Comparison of ENCODE assay signal across 11 cellular contexts in the genomic region with DNA sequence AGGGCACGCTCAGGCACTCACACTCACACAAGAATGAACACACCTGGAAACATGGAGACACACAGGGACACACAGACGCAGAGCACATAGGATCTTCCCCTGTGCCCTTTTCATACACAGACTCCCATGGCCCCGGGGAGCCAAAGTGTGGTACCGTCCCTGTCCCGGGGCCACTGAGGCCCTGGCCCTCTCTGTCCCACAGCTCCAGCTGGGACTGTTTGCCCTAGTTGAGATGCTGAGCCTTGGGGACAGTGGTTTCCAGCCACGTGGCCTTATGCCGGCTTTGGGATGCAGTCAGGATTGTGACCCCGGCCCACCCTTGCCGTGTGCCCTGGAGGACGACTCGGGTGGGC.
DNase-seq lines count a peak whose midpoint lies in the region; ATAC-seq and TF ChIP-seq lines count a peak whose summit lies in the region.
"Had no signal": no experiment of that assay in that cellular context is flagged by ENCODE, and none has a peak within 500 bp of the region (broad histone marks: within the 10 kb centered on the region; RNA-seq: fewer than 3 reads in every experiment).

No MANE protein-coding gene starts in this region.

- TF ChIP-seq RAD21 in SK-N-SH (IDR thresholded peaks at IDR 0.05; ENCODE audit: low read length) = no peak

- peak overlapping the region; percentile 74; the same call in 1 of the 2 replicates for H3K4me2 ChIP-seq in SK-N-SH

- no peaks in the 10 kb centered on the region for H3K9me3 ChIP-seq in SK-N-SH
- no peaks in the 10 kb centered on the region for H3K9me3 ChIP-seq in ascending aorta
- H3K9me3 ChIP-seq in tibial artery = no peaks in the 10 kb centered on the region

- TF ChIP-seq EP300 in SK-N-SH (IDR thresholded peaks at IDR 0.05; ENCODE audit: borderline replicate concordance in 1 of 2, low read depth in 1 of 2, low read length in 1 of 2) = no peak

- H3K4me3 ChIP-seq in SK-N-SH (ENCODE audit: low read depth in 2 of 2, low read length in 1 of 2) = no peak overlapping the region
- H3K4me3 ChIP-seq in ascending aorta = no peak overlapping the region
- no peak overlapping the region for H3K4me3 ChIP-seq in tibial artery
- H3K4me3 ChIP-seq: SK-N-MC had no signal

- H3K9me2 ChIP-seq in SK-N-SH = no peaks in the 10 kb centered on the region

- no peaks in the 10 kb centered on the region for H3K27me3 ChIP-seq in SK-N-SH (ENCODE audit: insufficient read depth)
- H3K27me3 ChIP-seq in ascending aorta = no peaks in the 10 kb centered on the region
- no peaks in the 10 kb centered on the region for H3K27me3 ChIP-seq in layer of hippocampus (ENCODE audit: control insufficient read depth, insufficient read depth, low read length)
- H3K27me3 ChIP-seq in tibial artery = no peaks in the 10 kb centered on the region

- POLR2A ChIA-PET in SK-N-SH (lab: Yijun Ruan, JAX) = no interaction called here

- H2AFZ ChIP-seq in SK-N-SH (ENCODE audit: low read depth) = no peak overlapping the region

- no peak overlapping the region for H3K9ac ChIP-seq in SK-N-SH

- TF ChIP-seq CTCF in SK-N-SH (IDR thresholded peaks at IDR 0.05) (no peak), ascending aorta (IDR thresholded peaks at IDR 0.05) (no peak), tibial artery (IDR thresholded peaks at IDR 0.05) (no peak)

- H3K27ac ChIP-seq in SK-N-SH (ENCODE audit: low read depth in 2 of 2, low read length in 1 of 2) (peak overlapping the region; percentile 43 to 59; a peak in 2 of 4 replicates), ascending aorta (peak overlapping the region; percentile 86 to 93), layer of hippocampus (ENCODE audit: low read depth, low read length) (peak overlapping the region; percentile 69), tibial artery (peak overlapping the region; percentile 88 to 91)
- H3K27ac ChIP-seq: 22Rv1, SK-N-MC, VCaP had no signal

- DNase-seq in SK-N-SH (no peak), ascending aorta (ENCODE audit: low spot score in 2 of 2) (no peak), tibial artery (no peak), NCI-H1436 treated with DMSO at 0.1 percent for 48 hours (lab: John Stamatoyannopoulos, UW) (no peak), GDM1 (lab: John Stamatoyannopoulos, UW) (no peak), occipital lobe (lab: John Stamatoyannopoulos, UW) (no peak)

- H3K79me2 ChIP-seq in SK-N-SH (ENCODE audit: insufficient read depth) = no peaks in the 10 kb centered on the region

- H3K36me3 ChIP-seq in SK-N-SH (replicated peaks in 1 of 2; ENCODE audit: control insufficient read depth in 1 of 2, insufficient read depth in 2 of 2, low read length in 1 of 2) (peaks cover 3 to 37% of the 10 kb centered on the region in 2 experiments), ascending aorta (peaks cover 30 to 68% of the 10 kb centered on the region in 2 donors), tibial artery (peaks cover 9 to 58% (median 58%) of the 10 kb centered on the region in 3 donors)

- CTCF ChIA-PET in SK-N-SH (lab: Yijun Ruan, JAX) = interaction anchor here (0.6 to 25.8 kb wide), 4 partner anchors 39 to 323 kb away, joined by 4 to 587 read pairs (median 32); a partner anchor contains a TSS

- H3K4me1 ChIP-seq in SK-N-SH (ENCODE audit: control insufficient read depth in 1 of 2, insufficient read depth in 2 of 2, low read depth in 1 of 2, low read length in 1 of 2) (peaks cover 6 to 14% of the 10 kb centered on the region in 2 experiments; a peak in 3 of 4 replicates), ascending aorta (peaks cover 7 to 44% of the 10 kb centered on the region in 2 donors), tibial artery (peaks cover 3 to 61% (median 48%) of the 10 kb centered on the region in 4 donors)

- intact Hi-C loops in ascending aorta (cut with DNase I) (loop anchor here (1.0 to 10.0 kb wide), 3 partner anchors 103 to 244 kb away; no protein-coding TSS in a partner anchor), tibial artery (cut with DNase I; ENCODE audit: low total_unique reads) (no loop called here)

- H3F3A ChIP-seq in SK-N-SH (replicated peaks; ENCODE audit: insufficient read depth) = peaks cover 5% of the 10 kb centered on the region

- ATAC-seq in SK-N-SH treated with all-trans-retinoic acid at 6 μM for 48 hours = no peak

- 0 out of 2 replicates have a peak, but pooled peaks cover 3% of the 10 kb centered on the region for H4K20me1 ChIP-seq in SK-N-SH (ENCODE audit: insufficient read depth)

- WGBS in SK-N-SH (ENCODE audit: low lambda C conversion rate) = 93% methylated on average over 5 of the region's 11 CpGs

TF ChIP-seq in SK-N-SH, 30 proteins besides CTCF, POLR2A, EP300 and RAD21 (continues in another document):
- TF ChIP-seq RFX5 (IDR thresholded peaks at IDR 0.05; ENCODE audit: low read length) (no peak), YY1 (IDR thresholded peaks at IDR 0.05; ENCODE audit: low read depth) (no peak), JUND (IDR thresholded peaks at IDR 0.05) (no peak), SMC3 (IDR thresholded peaks at IDR 0.05; ENCODE audit: low read depth, low read length) (no peak), GABPA (IDR thresholded peaks at IDR 0.05; ENCODE audit: low read depth) (no peak), FOXM1 (IDR thresholded peaks at IDR 0.05; ENCODE audit: low read depth) (no peak), TEAD4 (IDR thresholded peaks at IDR 0.05; ENCODE audit: borderline replicate concordance, insufficient read depth) (no peak), FOXJ3 (CRISPR knock-in tag; IDR thresholded peaks at IDR 0.05) (no peak), FOSL2 (IDR thresholded peaks at IDR 0.05; ENCODE audit: borderline replicate concordance, low read depth) (no peak), ELF1 (IDR thresholded peaks at IDR 0.05) (no peak), TCF12 (IDR thresholded peaks at IDR 0.05) (no peak), TAF1 (IDR thresholded peaks at IDR 0.05; ENCODE audit: borderline replicate concordance, low read depth, low read length) (no peak), NRF1 (IDR thresholded peaks at IDR 0.05; ENCODE audit: low read depth, low read length) (no peak), SIN3A (IDR thresholded peaks at IDR 0.05; ENCODE audit: borderline replicate concordance, low read depth, low read length) (no peak), RXRA (IDR thresholded peaks at IDR 0.05; ENCODE audit: borderline replicate concordance, low read depth) (no peak)
- TF ChIP-seq, protein P1, sequence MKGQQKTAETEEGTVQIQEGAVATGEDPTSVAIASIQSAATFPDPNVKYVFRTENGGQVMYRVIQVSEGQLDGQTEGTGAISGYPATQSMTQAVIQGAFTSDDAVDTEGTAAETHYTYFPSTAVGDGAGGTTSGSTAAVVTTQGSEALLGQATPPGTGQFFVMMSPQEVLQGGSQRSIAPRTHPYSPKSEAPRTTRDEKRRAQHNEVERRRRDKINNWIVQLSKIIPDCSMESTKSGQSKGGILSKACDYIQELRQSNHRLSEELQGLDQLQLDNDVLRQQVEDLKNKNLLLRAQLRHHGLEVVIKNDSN (IDR thresholded peaks at IDR 0.05; ENCODE audit: borderline replicate concordance, low read depth) = no peak
- TF ChIP-seq, protein P2, sequence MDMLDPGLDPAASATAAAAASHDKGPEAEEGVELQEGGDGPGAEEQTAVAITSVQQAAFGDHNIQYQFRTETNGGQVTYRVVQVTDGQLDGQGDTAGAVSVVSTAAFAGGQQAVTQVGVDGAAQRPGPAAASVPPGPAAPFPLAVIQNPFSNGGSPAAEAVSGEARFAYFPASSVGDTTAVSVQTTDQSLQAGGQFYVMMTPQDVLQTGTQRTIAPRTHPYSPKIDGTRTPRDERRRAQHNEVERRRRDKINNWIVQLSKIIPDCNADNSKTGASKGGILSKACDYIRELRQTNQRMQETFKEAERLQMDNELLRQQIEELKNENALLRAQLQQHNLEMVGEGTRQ (IDR thresholded peaks at IDR 0.05; ENCODE audit: borderline replicate concordance, low read depth, low read length) = no peak

TF ChIP-seq in SK-N-SH treated with all-trans-retinoic acid at 6 μM for 48 hours, 23 proteins besides CTCF, POLR2A, EP300 and RAD21 (continues in another document):
- TF ChIP-seq ZFP30 (CRISPR knock-in tag; IDR thresholded peaks at IDR 0.05) = no peak
- no peak for TF ChIP-seq TCF4 (CRISPR knock-in tag; IDR thresholded peaks at IDR 0.05; ENCODE audit: borderline replicate concordance)
- TF ChIP-seq, protein P3, sequence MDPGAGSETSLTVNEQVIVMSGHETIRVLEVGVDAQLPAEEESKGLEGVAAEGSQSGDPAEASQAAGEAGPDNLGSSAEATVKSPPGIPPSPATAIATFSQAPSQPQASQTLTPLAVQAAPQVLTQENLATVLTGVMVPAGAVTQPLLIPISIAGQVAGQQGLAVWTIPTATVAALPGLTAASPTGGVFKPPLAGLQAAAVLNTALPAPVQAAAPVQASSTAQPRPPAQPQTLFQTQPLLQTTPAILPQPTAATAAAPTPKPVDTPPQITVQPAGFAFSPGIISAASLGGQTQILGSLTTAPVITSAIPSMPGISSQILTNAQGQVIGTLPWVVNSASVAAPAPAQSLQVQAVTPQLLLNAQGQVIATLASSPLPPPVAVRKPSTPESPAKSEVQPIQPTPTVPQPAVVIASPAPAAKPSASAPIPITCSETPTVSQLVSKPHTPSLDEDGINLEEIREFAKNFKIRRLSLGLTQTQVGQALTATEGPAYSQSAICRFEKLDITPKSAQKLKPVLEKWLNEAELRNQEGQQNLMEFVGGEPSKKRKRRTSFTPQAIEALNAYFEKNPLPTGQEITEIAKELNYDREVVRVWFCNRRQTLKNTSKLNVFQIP (CRISPR knock-in tag; IDR thresholded peaks at IDR 0.05; ENCODE audit: borderline replicate concordance, low read depth) = no peak
- TF ChIP-seq, protein P4, sequence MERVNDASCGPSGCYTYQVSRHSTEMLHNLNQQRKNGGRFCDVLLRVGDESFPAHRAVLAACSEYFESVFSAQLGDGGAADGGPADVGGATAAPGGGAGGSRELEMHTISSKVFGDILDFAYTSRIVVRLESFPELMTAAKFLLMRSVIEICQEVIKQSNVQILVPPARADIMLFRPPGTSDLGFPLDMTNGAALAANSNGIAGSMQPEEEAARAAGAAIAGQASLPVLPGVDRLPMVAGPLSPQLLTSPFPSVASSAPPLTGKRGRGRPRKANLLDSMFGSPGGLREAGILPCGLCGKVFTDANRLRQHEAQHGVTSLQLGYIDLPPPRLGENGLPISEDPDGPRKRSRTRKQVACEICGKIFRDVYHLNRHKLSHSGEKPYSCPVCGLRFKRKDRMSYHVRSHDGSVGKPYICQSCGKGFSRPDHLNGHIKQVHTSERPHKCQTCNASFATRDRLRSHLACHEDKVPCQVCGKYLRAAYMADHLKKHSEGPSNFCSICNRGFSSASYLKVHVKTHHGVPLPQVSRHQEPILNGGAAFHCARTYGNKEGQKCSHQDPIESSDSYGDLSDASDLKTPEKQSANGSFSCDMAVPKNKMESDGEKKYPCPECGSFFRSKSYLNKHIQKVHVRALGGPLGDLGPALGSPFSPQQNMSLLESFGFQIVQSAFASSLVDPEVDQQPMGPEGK (CRISPR knock-in tag; IDR thresholded peaks at IDR 0.05; ENCODE audit: borderline replicate concordance) = no peak
- no peak for TF ChIP-seq ZC3H10 (CRISPR knock-in tag; IDR thresholded peaks at IDR 0.05)
- TF ChIP-seq BACH2 (CRISPR knock-in tag; IDR thresholded peaks at IDR 0.05; ENCODE audit: borderline replicate concordance) = no peak
- TF ChIP-seq RARB (CRISPR knock-in tag; IDR thresholded peaks at IDR 0.05) = no peak
